In the genomic region with DNA sequence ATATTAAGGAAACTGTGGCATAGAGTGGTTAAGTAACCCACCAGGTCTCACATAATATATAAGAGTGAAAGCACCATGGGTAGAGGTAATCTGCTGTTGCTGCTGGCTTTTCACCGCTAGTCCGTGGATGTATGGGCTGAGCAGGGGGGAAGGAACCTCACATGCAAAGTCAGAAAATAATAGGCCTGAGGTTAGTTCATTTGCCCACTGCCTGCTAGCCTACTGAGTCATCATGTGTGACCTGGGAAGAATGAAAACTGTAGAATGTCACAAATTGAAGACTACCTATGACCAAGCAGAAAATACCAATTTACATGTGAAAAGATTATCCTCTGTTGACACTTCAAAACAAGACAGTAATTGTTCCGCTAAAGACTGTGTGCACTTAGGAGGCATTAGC, we compare ENCODE assay signal across 1 cellular context.
TF ChIP-seq lines count a peak whose summit lies in the region.

No MANE protein-coding gene starts in this region.

TF ChIP-seq in WTC11, 78 proteins besides CTCF, POLR2A, EP300 and RAD21 (continued from another document):
- TF ChIP-seq ZNF263 (CRISPR knock-in tag; IDR thresholded peaks at IDR 0.05; ENCODE audit: low read depth) = no peak
- TF ChIP-seq, protein P1, sequence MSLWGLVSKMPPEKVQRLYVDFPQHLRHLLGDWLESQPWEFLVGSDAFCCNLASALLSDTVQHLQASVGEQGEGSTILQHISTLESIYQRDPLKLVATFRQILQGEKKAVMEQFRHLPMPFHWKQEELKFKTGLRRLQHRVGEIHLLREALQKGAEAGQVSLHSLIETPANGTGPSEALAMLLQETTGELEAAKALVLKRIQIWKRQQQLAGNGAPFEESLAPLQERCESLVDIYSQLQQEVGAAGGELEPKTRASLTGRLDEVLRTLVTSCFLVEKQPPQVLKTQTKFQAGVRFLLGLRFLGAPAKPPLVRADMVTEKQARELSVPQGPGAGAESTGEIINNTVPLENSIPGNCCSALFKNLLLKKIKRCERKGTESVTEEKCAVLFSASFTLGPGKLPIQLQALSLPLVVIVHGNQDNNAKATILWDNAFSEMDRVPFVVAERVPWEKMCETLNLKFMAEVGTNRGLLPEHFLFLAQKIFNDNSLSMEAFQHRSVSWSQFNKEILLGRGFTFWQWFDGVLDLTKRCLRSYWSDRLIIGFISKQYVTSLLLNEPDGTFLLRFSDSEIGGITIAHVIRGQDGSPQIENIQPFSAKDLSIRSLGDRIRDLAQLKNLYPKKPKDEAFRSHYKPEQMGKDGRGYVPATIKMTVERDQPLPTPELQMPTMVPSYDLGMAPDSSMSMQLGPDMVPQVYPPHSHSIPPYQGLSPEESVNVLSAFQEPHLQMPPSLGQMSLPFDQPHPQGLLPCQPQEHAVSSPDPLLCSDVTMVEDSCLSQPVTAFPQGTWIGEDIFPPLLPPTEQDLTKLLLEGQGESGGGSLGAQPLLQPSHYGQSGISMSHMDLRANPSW (CRISPR knock-in tag; conservative IDR thresholded peaks at IDR 0.05; ENCODE audit: low read depth) = no peak
- TF ChIP-seq, protein P2, sequence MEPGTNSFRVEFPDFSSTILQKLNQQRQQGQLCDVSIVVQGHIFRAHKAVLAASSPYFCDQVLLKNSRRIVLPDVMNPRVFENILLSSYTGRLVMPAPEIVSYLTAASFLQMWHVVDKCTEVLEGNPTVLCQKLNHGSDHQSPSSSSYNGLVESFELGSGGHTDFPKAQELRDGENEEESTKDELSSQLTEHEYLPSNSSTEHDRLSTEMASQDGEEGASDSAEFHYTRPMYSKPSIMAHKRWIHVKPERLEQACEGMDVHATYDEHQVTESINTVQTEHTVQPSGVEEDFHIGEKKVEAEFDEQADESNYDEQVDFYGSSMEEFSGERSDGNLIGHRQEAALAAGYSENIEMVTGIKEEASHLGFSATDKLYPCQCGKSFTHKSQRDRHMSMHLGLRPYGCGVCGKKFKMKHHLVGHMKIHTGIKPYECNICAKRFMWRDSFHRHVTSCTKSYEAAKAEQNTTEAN (CRISPR knock-in tag; IDR thresholded peaks at IDR 0.05) = no peak
- TF ChIP-seq TCF7 (CRISPR knock-in tag; IDR thresholded peaks at IDR 0.05; ENCODE audit: low read depth) = no peak
- TF ChIP-seq NFYB (CRISPR knock-in tag; conservative IDR thresholded peaks at IDR 0.05; ENCODE audit: low read depth) = no peak
- TF ChIP-seq RORB (CRISPR knock-in tag; IDR thresholded peaks at IDR 0.05) = no peak
- TF ChIP-seq, protein P3, sequence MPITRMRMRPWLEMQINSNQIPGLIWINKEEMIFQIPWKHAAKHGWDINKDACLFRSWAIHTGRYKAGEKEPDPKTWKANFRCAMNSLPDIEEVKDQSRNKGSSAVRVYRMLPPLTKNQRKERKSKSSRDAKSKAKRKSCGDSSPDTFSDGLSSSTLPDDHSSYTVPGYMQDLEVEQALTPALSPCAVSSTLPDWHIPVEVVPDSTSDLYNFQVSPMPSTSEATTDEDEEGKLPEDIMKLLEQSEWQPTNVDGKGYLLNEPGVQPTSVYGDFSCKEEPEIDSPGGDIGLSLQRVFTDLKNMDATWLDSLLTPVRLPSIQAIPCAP (CRISPR knock-in tag; IDR thresholded peaks at IDR 0.05) = no peak
- TF ChIP-seq KAT7 (CRISPR knock-in tag; IDR thresholded peaks at IDR 0.05; ENCODE audit: borderline replicate concordance) = no peak
- TF ChIP-seq ZNF416 (CRISPR knock-in tag; IDR thresholded peaks at IDR 0.05) = no peak
- TF ChIP-seq ZNF121 (CRISPR knock-in tag; IDR thresholded peaks at IDR 0.05) = no peak
